In the genomic region with DNA sequence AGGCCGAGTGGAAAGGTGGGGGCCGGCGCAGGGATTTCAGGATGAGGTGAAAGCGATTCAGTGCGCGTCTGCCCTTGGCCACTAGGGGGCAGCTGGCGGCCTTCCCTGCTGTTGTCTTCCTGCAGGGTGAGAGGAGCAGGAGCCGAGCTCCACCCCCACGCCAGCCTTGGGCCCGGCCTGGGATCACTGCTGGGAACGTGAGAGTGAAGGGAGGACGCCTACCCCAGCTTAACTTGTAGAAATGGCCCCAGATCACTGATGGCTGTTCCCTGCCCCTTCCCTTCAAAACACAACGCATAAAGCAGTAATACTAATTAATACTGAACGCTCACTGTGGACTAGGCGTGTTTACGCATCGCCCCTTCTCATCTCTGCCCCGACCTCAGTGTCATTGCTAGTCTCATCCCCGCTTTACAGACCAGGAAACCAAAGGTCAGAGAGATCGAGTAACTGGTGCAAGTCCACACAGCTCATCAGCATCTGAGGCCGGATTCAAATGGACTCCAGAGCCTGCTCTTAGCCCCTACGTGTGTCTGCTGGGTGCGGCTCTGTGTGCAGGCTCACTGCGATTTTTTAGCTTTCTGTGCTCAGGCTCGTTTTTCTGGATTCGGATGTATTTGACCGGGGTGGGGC, we compare ENCODE assay signal across 8 cellular contexts. TPM values are rescaled to one million over a fixed set of nuclear protein-coding genes. Genes with fewer than 3 reads are reported as not detected.
DNase-seq lines count a peak whose midpoint lies in the region; ATAC-seq and TF ChIP-seq lines count a peak whose summit lies in the region.

No MANE protein-coding gene starts in this region.

- no peaks in the 10 kb centered on the region for H3K27me3 ChIP-seq in Peyer's patch

- H3K27ac ChIP-seq in Peyer's patch = no peak overlapping the region

- H3K9me3 Mint-ChIP-seq in natural killer cell treated with Interleukin-12 subunit alpha and Interleukin-12 subunit beta and Interleukin-15 and Interleukin-18, amount 100 ng/mL, for 72 hours = no peaks in the 10 kb centered on the region
- H3K9me3 Mint-ChIP-seq in stimulated activated naive B cell treated with anti-CD40 and anti-IgM and Interleukin-4, amounts not matched to agents 10 μg/mL and 1 μg/mL and 100 μg/mL, for 72 hours = no peaks in the 10 kb centered on the region

- H3K27me3 Mint-ChIP-seq in natural killer cell treated with Interleukin-12 subunit alpha and Interleukin-12 subunit beta and Interleukin-15 and Interleukin-18, amount 100 ng/mL, for 72 hours = no peaks in the 10 kb centered on the region
- H3K27me3 Mint-ChIP-seq in stimulated activated naive B cell treated with anti-CD40 and anti-IgM and Interleukin-4, amounts not matched to agents 10 μg/mL and 1 μg/mL and 100 μg/mL, for 72 hours = no peaks in the 10 kb centered on the region

- no peak overlapping the region for H3K27ac Mint-ChIP-seq in natural killer cell treated with Interleukin-12 subunit alpha and Interleukin-12 subunit beta and Interleukin-15 and Interleukin-18, amount 100 ng/mL, for 72 hours
- no peak overlapping the region for H3K27ac Mint-ChIP-seq in stimulated activated naive B cell treated with anti-CD40 and anti-IgM and Interleukin-4, amounts not matched to agents 10 μg/mL and 1 μg/mL and 100 μg/mL, for 72 hours

- peaks cover 19% of the 10 kb centered on the region in 2 donors for H3K4me1 Mint-ChIP-seq in natural killer cell treated with Interleukin-12 subunit alpha and Interleukin-12 subunit beta and Interleukin-15 and Interleukin-18, amount 100 ng/mL, for 72 hours (ENCODE audit: low read depth in 2 of 2)
- peaks cover 11 to 30% of the 10 kb centered on the region in 2 donors for H3K4me1 Mint-ChIP-seq in stimulated activated naive B cell treated with anti-CD40 and anti-IgM and Interleukin-4, amounts not matched to agents 10 μg/mL and 1 μg/mL and 100 μg/mL, for 72 hours

- TF ChIP-seq CTCF in Peyer's patch (IDR thresholded peaks at IDR 0.05) = peak; percentile 75 to 97 (median 96)

- peaks cover 0 to 10% (median 3%) of the 10 kb centered on the region in 4 donors for H3K4me1 ChIP-seq in Peyer's patch

- H3K9me3 ChIP-seq in Peyer's patch = no peaks in the 10 kb centered on the region

- H3K36me3 ChIP-seq in Peyer's patch = peaks cover 0 to 23% (median 0%) of the 10 kb centered on the region in 3 donors

- peak; percentile 41 to 62 for ATAC-seq in natural killer cell treated with Interleukin-12 subunit alpha and Interleukin-12 subunit beta and Interleukin-15 and Interleukin-18, amount 100 ng/mL, for 72 hours
- ATAC-seq in stimulated activated naive B cell treated with anti-CD40 and anti-IgM and Interleukin-4, amounts not matched to agents 10 μg/mL and 1 μg/mL and 100 μg/mL, for 72 hours (replicated peaks) = peak; percentile 63 to 68
- ATAC-seq in GM19035 (IDR thresholded peaks at IDR 0.05; ENCODE audit: unreplicated experiment) = no peak

- H3K4me3 Mint-ChIP-seq in natural killer cell treated with Interleukin-12 subunit alpha and Interleukin-12 subunit beta and Interleukin-15 and Interleukin-18, amount 100 ng/mL, for 72 hours = no peak overlapping the region
- no peak overlapping the region for H3K4me3 Mint-ChIP-seq in stimulated activated naive B cell treated with anti-CD40 and anti-IgM and Interleukin-4, amounts not matched to agents 10 μg/mL and 1 μg/mL and 100 μg/mL, for 72 hours

- H3K4me3 ChIP-seq in Peyer's patch = no peak overlapping the region

- TF ChIP-seq POLR2A in Peyer's patch (IDR thresholded peaks at IDR 0.05) = no peak

- no peaks in the 10 kb centered on the region for H3K36me3 Mint-ChIP-seq in natural killer cell treated with Interleukin-12 subunit alpha and Interleukin-12 subunit beta and Interleukin-15 and Interleukin-18, amount 100 ng/mL, for 72 hours
- peaks cover 16 to 25% of the 10 kb centered on the region in 2 donors for H3K36me3 Mint-ChIP-seq in stimulated activated naive B cell treated with anti-CD40 and anti-IgM and Interleukin-4, amounts not matched to agents 10 μg/mL and 1 μg/mL and 100 μg/mL, for 72 hours

- DNase-seq in EH (ENCODE audit: low read depth) (peak; percentile 81), LHCN-M2 (ENCODE audit: low read depth) (peak; percentile 65), Peyer's patch (peak; percentile 64 to 91 (median 91)), activated T-helper 1 cell treated with Interleukin-2 at 50 U/mL for 16 hours (ENCODE audit: low read depth) (peak; percentile 42), fibroblast of gingiva (ENCODE audit: low read depth) (peak; percentile 75)
- peak; percentile 80 for DNase-seq in natural killer cell treated with Interleukin-12 subunit alpha and Interleukin-12 subunit beta and Interleukin-15 and Interleukin-18, amount 100 ng/mL, for 72 hours (ENCODE audit: low spot score)
- peak; percentile 41 for DNase-seq in stimulated activated naive B cell treated with anti-CD40 and anti-IgM and Interleukin-4, amounts not matched to agents 10 μg/mL and 1 μg/mL and 100 μg/mL, for 72 hours

RNA-seq across cellular contexts. Expression of a gene that starts 24.3 kb away (rescaled TPM):
- total RNA-seq in LHCN-M2 (2014; rRNA removed) (13.8 and 15.3 TPM in 2 replicates), Peyer's patch (10 to 100 TPM in 3 of 4 donors, 1 to 10 TPM in 1; 3.3 to 66.7 (median 41.6) TPM)
- polyA plus RNA-seq in LHCN-M2 (2012) = 17.7 TPM
- 10 to 100 TPM; 23.1 to 27.5 TPM for total RNA-seq in natural killer cell treated with Interleukin-12 subunit alpha and Interleukin-12 subunit beta and Interleukin-15 and Interleukin-18, amount 100 ng/mL, for 72 hours

RNA-seq across cellular contexts. Expression of a gene that starts 24.6 kb away (rescaled TPM):
- total RNA-seq in LHCN-M2 (2014; rRNA removed) = 25.3 and 26.6 TPM in 2 replicates
- 43.4 TPM for polyA plus RNA-seq in LHCN-M2 (2012)
- 10 to 100 TPM; 30.8 to 41.4 (median 32.1) TPM for total RNA-seq in Peyer's patch
- 10 to 100 TPM; 36.4 to 40.2 TPM for total RNA-seq in natural killer cell treated with Interleukin-12 subunit alpha and Interleukin-12 subunit beta and Interleukin-15 and Interleukin-18, amount 100 ng/mL, for 72 hours

Comparison
In these comparisons a context has a peak if more than half of its experiments do, and no peak if none do; other contexts are left out.
1. DNase-seq: peak in every context shown above with its lines; median percentile 91 in Peyer's patch; 81 in EH; 80 in natural killer cell treated with Interleukin-12 subunit alpha and Interleukin-12 subunit beta and Interleukin-15 and Interleukin-18, amount 100 ng/mL, for 72 hours; 75 in fibroblast of gingiva; 65 in LHCN-M2; 42 in activated T-helper 1 cell treated with Interleukin-2 at 50 U/mL for 16 hours; 41 in stimulated activated naive B cell treated with anti-CD40 and anti-IgM and Interleukin-4, amounts not matched to agents 10 μg/mL and 1 μg/mL and 100 μg/mL, for 72 hours.